15 cellular contexts compared by ENCODE assay signal in genomic region chr3:46517016-46517770, GRCh38. TPM values are rescaled to one million over a fixed set of nuclear protein-coding genes. Genes with fewer than 3 reads are reported as not detected.
DNase-seq lines count a peak whose midpoint lies in the region; ATAC-seq, FAIRE-seq and TF ChIP-seq lines count a peak whose summit lies in the region.
"Had no signal": no experiment of that assay in that cellular context is flagged by ENCODE, and none has a peak within 500 bp of the region (broad histone marks: within the 10 kb centered on the region; RNA-seq: fewer than 3 reads in every experiment).

No MANE protein-coding gene starts in this region.

- no peak overlapping the region for H3K4me2 ChIP-seq in GM23248 (ENCODE audit: unreplicated experiment)

- no peaks in the 10 kb centered on the region for H3K27me3 ChIP-seq in GM23248 (replicated peaks; ENCODE audit: insufficient read depth)
- H3K27me3 ChIP-seq: ascending aorta had no signal

- no peaks in the 10 kb centered on the region for H4K20me1 ChIP-seq in GM23248 (ENCODE audit: insufficient read depth)

- TF ChIP-seq CTCF in RWPE1 (conservative IDR thresholded peaks at IDR 0.05; ENCODE audit: low read depth) (no peak), D721Med (IDR thresholded peaks at IDR 0.05; ENCODE audit: insufficient read depth, missing control alignments) (no peak)

- POLR2A ChIA-PET in RWPE1 (lab: Yijun Ruan, JAX; ENCODE audit: low non-redundant PET) = no interaction called here

- DNase-seq in GM23248 = peak; percentile 81
- peak; percentile 71 for DNase-seq in RWPE1 (ENCODE audit: low spot score)
- peak; percentile 42 for DNase-seq in epidermal melanocyte (ENCODE audit: insufficient read length, low spot score)
- DNase-seq in pulmonary artery endothelial cell (ENCODE audit: low read depth, low spot score) = peak; percentile 55
- no peak for DNase-seq in NCI-H345 treated with DMSO at 0.1 percent for 48 hours (lab: John Stamatoyannopoulos, UW; ENCODE audit: unreplicated experiment)
- DNase-seq in retina = no peak
- DNase-seq in D721Med (ENCODE audit: insufficient read length, low spot score) = no peak
- DNase-seq: activated CD4-positive, alpha-beta memory T cell treated with anti-CD3 and anti-CD28 coated beads for 36 hours; hypothalamus; small intestine; stimulated activated CD8-positive, alpha-beta memory T cell treated with anti-CD3 and anti-CD28 coated beads, Interleukin-4, amount 100 ng/mL, for 48 hours had no signal

- no peak overlapping the region for H3K4me3 ChIP-seq in GM23248
- H3K4me3 ChIP-seq: ascending aorta had no signal

- ATAC-seq in GM19324 (IDR thresholded peaks at IDR 0.05; ENCODE audit: low FRiP score, unreplicated experiment) = no peak

- H3K9me3 ChIP-seq in GM23248 (ENCODE audit: low read depth) = no peaks in the 10 kb centered on the region
- H3K9me3 ChIP-seq: ascending aorta had no signal

- FAIRE-seq in D721Med (lab: Jason Lieb, UNC) = no peak
- FAIRE-seq: small intestine had no signal

- H3K4me1 ChIP-seq in GM23248 (ENCODE audit: insufficient read depth) = peaks cover 19% of the 10 kb centered on the region
- H3K4me1 ChIP-seq: ascending aorta had no signal

- CTCF ChIA-PET in RWPE1 (lab: Yijun Ruan, JAX) = interaction anchor here (0.8 kb wide), 1 partner anchor 29 kb away, joined by 3 read pairs; no protein-coding TSS in a partner anchor

- no peak overlapping the region for H2AFZ ChIP-seq in GM23248

- H3K79me2 ChIP-seq in GM23248 (ENCODE audit: insufficient read depth) = no peaks in the 10 kb centered on the region

- in situ Hi-C loops in GM23248 (cut with MboI) = no loop called here

- no peaks in the 10 kb centered on the region for H3K9me2 ChIP-seq in GM23248 (ENCODE audit: insufficient read depth)

- H3K9ac ChIP-seq in GM23248 = no peak overlapping the region

- WGBS in GM23248 (ENCODE audit: low coverage in 1 of 2, low lambda C conversion rate in 2 of 2, missing lambda C conversion rate in 2 of 2), 2 experiments = 75 to 80% methylated on average over 7 of the region's 7 CpGs

- H3F3A ChIP-seq in GM23248 (ENCODE audit: insufficient read depth) = peaks cover 9% of the 10 kb centered on the region

- H3K27ac ChIP-seq in GM23248 = peak overlapping the region; percentile 41; the same call in 1 of the 2 replicates
- H3K27ac ChIP-seq in RWPE1 = peak overlapping the region; percentile 54; the same call in 1 of the 2 replicates
- H3K27ac ChIP-seq: ascending aorta had no signal

- H3K36me3 ChIP-seq in GM23248 (ENCODE audit: low read depth) = no peaks in the 10 kb centered on the region
- H3K36me3 ChIP-seq: ascending aorta had no signal

RNA-seq across cellular contexts. Expression of gene RTP3, which starts 19.4 kb away (rescaled TPM):
- not detected in 2 replicates for total RNA-seq in GM23248 (2014; rRNA removed; shearing (Covaris generic))
- not detected in 2 replicates for polyA plus RNA-seq in GM23248 (2016; fragmentation: Nextera tagmentation; extraction: Ambion mirVana)
- 0.07 TPM in 1 of 2 replicates, not detected in the other for total RNA-seq in pulmonary artery endothelial cell
- total RNA-seq: activated CD4-positive, alpha-beta memory T cell treated with anti-CD3 and anti-CD28 coated beads for 36 hours; ascending aorta; mucosa of gallbladder; NCI-H460 had no signal
- polyA plus RNA-seq: small intestine had no signal

RNA-seq across cellular contexts. Expression of gene LRRC2, which starts 48.9 kb away (rescaled TPM):
- total RNA-seq in GM23248 (2014; rRNA removed; shearing (Covaris generic)) = 10.6 and 10.8 TPM in 2 replicates
- polyA plus RNA-seq in GM23248 (2016; fragmentation: Nextera tagmentation; extraction: Ambion mirVana) = 16.7 and 17.7 TPM in 2 replicates
- total RNA-seq in pulmonary artery endothelial cell = 0.07 and 0.85 TPM in 2 replicates
- total RNA-seq: activated CD4-positive, alpha-beta memory T cell treated with anti-CD3 and anti-CD28 coated beads for 36 hours; ascending aorta; NCI-H460 had no signal

RNA-seq across cellular contexts. Expression of gene LTF, which starts 52.5 kb away (rescaled TPM):
- not detected in 2 replicates for total RNA-seq in GM23248 (2014; rRNA removed; shearing (Covaris generic))
- not detected in 2 replicates for polyA plus RNA-seq in GM23248 (2016; fragmentation: Nextera tagmentation; extraction: Ambion mirVana)
- total RNA-seq in pulmonary artery endothelial cell = 0.28 TPM in 1 of 2 replicates, not detected in the other
- total RNA-seq: activated CD4-positive, alpha-beta memory T cell treated with anti-CD3 and anti-CD28 coated beads for 36 hours; NCI-H460 had no signal

Comparison
In these comparisons a context has a peak if more than half of its experiments do, and no peak if none do; other contexts are left out.
1. DNase-seq: peak in GM23248 (single experiment), RWPE1 (single experiment), epidermal melanocyte (single experiment) and pulmonary artery endothelial cell (single experiment); none in NCI-H345 treated with DMSO at 0.1 percent for 48 hours (single experiment), retina (single experiment) and D721Med (single experiment).